In genomic region chr6:85403331-85404015, GRCh38 we compare ENCODE assay signal across 8 cellular contexts. TPM values are rescaled to one million over a fixed set of nuclear protein-coding genes. Genes with fewer than 3 reads are reported as not detected.
DNase-seq lines count a peak whose midpoint lies in the region; ATAC-seq, FAIRE-seq and TF ChIP-seq lines count a peak whose summit lies in the region.

No MANE protein-coding gene starts in this region.

- H3K36me3 ChIP-seq in H1 (ENCODE audit: control insufficient read depth in 2 of 4, insufficient read depth in 4 of 4, low read length in 3 of 4), result no peaks in the 10 kb centered on the region

- TF ChIP-seq CTCF in H1 (IDR thresholded peaks at IDR 0.05; ENCODE audit: control extremely low read depth in 1 of 3, insufficient read depth in 1 of 3, low read depth in 1 of 3, low read length in 3 of 3), result no peak

- peak overlapping the region; percentile 78; the same call in 1 of the 2 replicates for H2AFZ ChIP-seq in H1 (ENCODE audit: low read length)

- no peak overlapping the region for H3K9ac ChIP-seq in H1 (replicated peaks in 1 of 4; ENCODE audit: extremely low read depth in 1 of 4, low read depth in 3 of 4, low read length in 3 of 4)

- H4K5ac ChIP-seq in H1 (ENCODE audit: insufficient read length, low read depth, low read length), result no peak overlapping the region

- no peak overlapping the region for H3K18ac ChIP-seq in H1 (ENCODE audit: extremely low read depth, low read length)

- no peaks in the 10 kb centered on the region for H3K9me3 ChIP-seq in H1 (ENCODE audit: insufficient read depth in 2 of 2, low read depth in 1 of 2, low read length in 1 of 2)

- no peak overlapping the region for H3K56ac ChIP-seq in H1 (replicated peaks; ENCODE audit: insufficient read length, low read depth, low read length)

- no peak overlapping the region for H3K27ac ChIP-seq in H1 (ENCODE audit: low read depth, low read length)

- H2BK12ac ChIP-seq in H1 (ENCODE audit: low read depth, low read length), result peak overlapping the region; percentile 76

- no peak for TF ChIP-seq POLR2A in H1 (IDR thresholded peaks at IDR 0.05; ENCODE audit: control extremely low read depth in 1 of 2, low read depth in 2 of 2, low read length in 2 of 2)

- H4K20me1 ChIP-seq in H1 (replicated peaks in 1 of 2; ENCODE audit: control insufficient read depth in 1 of 2, insufficient read depth in 2 of 2, low read length in 2 of 2), result no peaks in the 10 kb centered on the region

- H2AK5ac ChIP-seq in H1 (ENCODE audit: low read depth, low read length), result no peak overlapping the region

- H3K23me2 ChIP-seq in H1 (ENCODE audit: low read depth, low read length), result no peaks in the 10 kb centered on the region

- H3K14ac ChIP-seq in H1 (ENCODE audit: insufficient read length), result no peak overlapping the region

- H3K79me1 ChIP-seq in H1 (ENCODE audit: low read depth, low read length), result no peaks in the 10 kb centered on the region

- no peaks in the 10 kb centered on the region; a peak in 1 of 7 replicates for H3K27me3 ChIP-seq in H1 (replicated peaks in 1 of 4; ENCODE audit: control insufficient read depth in 3 of 4, extremely low read depth in 1 of 4, insufficient read depth in 3 of 4, low read length in 3 of 4)

- peaks cover 0 to 8% (median 4%) of the 10 kb centered on the region in 4 experiments; a peak in 3 of 7 replicates for H3K4me1 ChIP-seq in H1 (replicated peaks in 1 of 4; ENCODE audit: control insufficient read depth in 3 of 4, insufficient read depth in 4 of 4, low read length in 3 of 4)

- DNase-seq in Daoy (ENCODE audit: low read depth) (peak; percentile 85), MV-4-11 (lab: John Stamatoyannopoulos, UW) (peak; percentile 30), H1 (ENCODE audit: low read depth in 1 of 2, low spot score in 2 of 2) (no peak), non-pigmented ciliary epithelial cell (ENCODE audit: low read depth) (peak; percentile 92), GF-D8 (lab: John Stamatoyannopoulos, UW) (no peak)

- no peak overlapping the region for H2BK15ac ChIP-seq in H1 (ENCODE audit: low read length)

- CTCF ChIA-PET in H1 (lab: Charles Lee; ENCODE audit: partially characterized antibody), result interaction anchor here (1.1 to 2.0 kb wide), 5 partner anchors 11 to 81 kb away, joined by 3 to 8 read pairs (median 4); no protein-coding TSS in a partner anchor

- H3K23ac ChIP-seq in H1 (ENCODE audit: insufficient read length), result no peak overlapping the region

- H4K91ac ChIP-seq in H1 (replicated peaks; ENCODE audit: insufficient read length, low read length), result peak overlapping the region; percentile 19

- no peaks in the 10 kb centered on the region for H3K79me2 ChIP-seq in H1 (ENCODE audit: control insufficient read depth in 1 of 2, insufficient read depth in 2 of 2, low read length in 2 of 2)

- H2BK5ac ChIP-seq in H1 (ENCODE audit: low read depth, low read length), result peak overlapping the region; percentile 38; the same call in 1 of the 2 replicates

- POLR2A ChIA-PET in H1 (lab: Charles Lee; ENCODE audit: partially characterized antibody), result interaction anchor here (1.4 kb wide), 1 partner anchor 46 kb away, joined by 5 read pairs; the partner anchor contains the start of gene NT5E

- ATAC-seq in HG02759 (IDR thresholded peaks at IDR 0.05; ENCODE audit: unreplicated experiment) (no peak), GM19351 (IDR thresholded peaks at IDR 0.05; ENCODE audit: unreplicated experiment) (no peak), HG03159 (IDR thresholded peaks at IDR 0.05; ENCODE audit: unreplicated experiment) (no peak)

- FAIRE-seq in H1 (lab: Jason Lieb, UNC), result no peak

- no peak overlapping the region for H3K4ac ChIP-seq in H1 (replicated peaks; ENCODE audit: insufficient read length, low read depth, low read length)

- H2BK20ac ChIP-seq in H1 (ENCODE audit: low read length), result 0 out of 2 replicates have a peak overlapping the region, but pooled peaks have one; percentile 10

- H2BK120ac ChIP-seq in H1 (replicated peaks; ENCODE audit: low read depth, low read length), result no peak overlapping the region

- 52% methylated on average over 2 of the region's 2 CpGs; no CpG with 5 or more reads in 1 of the 2 experiments for WGBS in H1 (ENCODE audit: extremely low coverage in 1 of 2, insufficient coverage in 1 of 2, insufficient read length in 1 of 2, insufficient replicate concordance in 2 of 2, low coverage in 1 of 2, low lambda C conversion rate in 2 of 2, missing lambda C conversion rate in 1 of 2), 2 experiments

- no peak for TF ChIP-seq RAD21 in H1 (IDR thresholded peaks at IDR 0.05 in 1 of 2, conservative IDR thresholded peaks at IDR 0.05 in 1 of 2; ENCODE audit: low read depth in 2 of 2, low read length in 2 of 2)

- no peak for TF ChIP-seq EP300 in H1 (IDR thresholded peaks at IDR 0.05; ENCODE audit: borderline replicate concordance in 1 of 2, low read depth in 2 of 2, low read length in 2 of 2)

- H4K8ac ChIP-seq in H1 (ENCODE audit: extremely low read depth, insufficient read depth, low read length), result no peak overlapping the region

- H3K4me2 ChIP-seq in H1 (ENCODE audit: insufficient read depth in 1 of 2, low read depth in 2 of 2, low read length in 2 of 2), result peak overlapping the region; percentile 4 to 32; a peak in 2 of 4 replicates

- H3K4me3 ChIP-seq in H1 (ENCODE audit: extremely low read depth in 1 of 4, insufficient read depth in 2 of 4, low read depth in 3 of 4, low read length in 4 of 4), result no peak overlapping the region

TF ChIP-seq in H1, 55 proteins besides CTCF, POLR2A, EP300 and RAD21:
- TF ChIP-seq SAP30 (IDR thresholded peaks at IDR 0.05; ENCODE audit: insufficient read depth, insufficient replicate concordance, low read length), result no peak
- no peak for TF ChIP-seq CHD1 (IDR thresholded peaks at IDR 0.05; ENCODE audit: low read depth, low read length)
- no peak for TF ChIP-seq E2F6 (IDR thresholded peaks at IDR 0.05)
- TF ChIP-seq TEAD4 (IDR thresholded peaks at IDR 0.05; ENCODE audit: low read depth, low read length), result peak; percentile 77

RNA-seq across cellular contexts. Expression of gene NT5E, which starts 46.4 kb away (rescaled TPM):
- 129 and 139 TPM in 2 replicates for total RNA-seq in Daoy (2014; rRNA removed; shearing (Covaris generic))
- total RNA-seq in H1 (2021; fragmentation: NEBNext Ultra II Directional; extraction: Animal tissue kit (Norgen Biotek cat#: 25700)), result 1.1 and 1.5 TPM in 2 replicates
- 0.74 and 1.3 TPM in 2 replicates for polyA plus RNA-seq in H1 (2011; rRNA removed)
- 0.61 TPM for polyA plus RNA-seq in H1 (2011; cell fraction: cytosol; rRNA removed)
- polyA plus RNA-seq in H1 (2011; cell fraction: nucleus; rRNA removed), result 1.7 TPM
- 0.68 to 1.6 TPM (median 0.88 TPM) in 4 replicates for polyA plus RNA-seq in H1 (2012, experiment 1 of 2)
- 0.22 TPM for polyA plus RNA-seq in H1 (2012, experiment 2 of 2)
- 3.0 TPM for polyA plus RNA-seq in H1 (2013, experiment 1 of 2)
- 3.1 TPM for polyA plus RNA-seq in H1 (2013, experiment 2 of 2)
- 0.38 and 2.9 TPM in 2 replicates for polyA minus RNA-seq in H1 (2011; rRNA and poly(A)+ RNA removed)
- polyA minus RNA-seq in H1 (2011; cell fraction: cytosol; rRNA and poly(A)+ RNA removed), result not detected
- 1.3 TPM for polyA minus RNA-seq in H1 (2011; cell fraction: nucleus; rRNA and poly(A)+ RNA removed)

Comparison
In these comparisons a context has a peak if more than half of its experiments do, and no peak if none do; other contexts are left out.
1. DNase-seq: peak in Daoy (single experiment), MV-4-11 (single experiment) and non-pigmented ciliary epithelial cell (single experiment); none in H1 (0 of 2) and GF-D8 (single experiment).
2. RNA of gene NT5E, which starts 46.4 kb away (total RNA-seq): 129 to 139 TPM in Daoy; 1.1 to 1.5 TPM in H1; every median in the first group is over 10 times any median in the second.